In genomic region chr5:16617272-16617973, GRCh38 we compare ENCODE assay signal across 1 cellular context.
TF ChIP-seq lines count a peak whose summit lies in the region.

No MANE protein-coding gene starts in this region.

TF ChIP-seq in HEK293, 187 proteins besides CTCF, POLR2A, EP300 and RAD21 (continued from another document):
- no peak for TF ChIP-seq HIC1 (tag by site-specific recombination; IDR thresholded peaks at IDR 0.05)
- TF ChIP-seq ZNF37A (tag by site-specific recombination; IDR thresholded peaks at IDR 0.05), result no peak
- TF ChIP-seq ZNF521 (tag by site-specific recombination; IDR thresholded peaks at IDR 0.05), result no peak
- TF ChIP-seq ZNF585B (tag by site-specific recombination; IDR thresholded peaks at IDR 0.05), result no peak
- no peak for TF ChIP-seq ZNF184 (tag by site-specific recombination; IDR thresholded peaks at IDR 0.05)
- TF ChIP-seq PRDM1 (tag by site-specific recombination; IDR thresholded peaks at IDR 0.05), result peak; percentile 74; the same call in 1 of the 2 replicates
- TF ChIP-seq ZNF76 (tag by site-specific recombination; IDR thresholded peaks at IDR 0.05; ENCODE audit: borderline replicate concordance, low read depth), result no peak
- TF ChIP-seq ZNF398 (tag by site-specific recombination; IDR thresholded peaks at IDR 0.05), result peak; percentile 92
- TF ChIP-seq ZXDB (tag by site-specific recombination; IDR thresholded peaks at IDR 0.05), result no peak
- no peak for TF ChIP-seq ZNF792 (tag by site-specific recombination; IDR thresholded peaks at IDR 0.05)
- TF ChIP-seq ZNF664 (tag by site-specific recombination; IDR thresholded peaks at IDR 0.05), result no peak
- TF ChIP-seq ZNF501 (tag by site-specific recombination; IDR thresholded peaks at IDR 0.05), result no peak
- TF ChIP-seq AEBP2 (tag by site-specific recombination; IDR thresholded peaks at IDR 0.05; ENCODE audit: borderline replicate concordance), result no peak
- no peak for TF ChIP-seq BCL11B (tag by site-specific recombination; IDR thresholded peaks at IDR 0.05; ENCODE audit: low read depth)
